In the genomic region with DNA sequence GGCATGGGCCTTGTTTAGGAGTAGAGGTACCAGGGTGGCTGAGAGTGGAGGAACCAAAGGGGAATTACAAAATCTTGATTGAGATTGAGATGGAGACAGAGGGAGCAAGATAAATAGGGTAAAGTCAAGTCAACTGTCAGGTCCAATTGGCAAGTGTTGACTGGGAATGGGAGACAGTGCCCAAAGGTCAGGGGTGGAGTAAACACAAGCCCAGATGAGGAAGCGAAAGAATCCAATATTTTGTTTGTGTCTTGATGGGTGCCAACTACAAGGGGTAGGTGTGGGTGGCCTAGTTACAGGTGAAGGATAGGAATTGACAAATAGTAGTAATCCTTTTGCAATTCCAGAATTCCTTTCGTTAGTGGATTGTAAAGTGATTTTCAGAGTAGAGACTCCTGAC, we compare ENCODE assay signal across 26 cellular contexts.
DNase-seq lines count a peak whose midpoint lies in the region; ATAC-seq, FAIRE-seq and TF ChIP-seq lines count a peak whose summit lies in the region.
"Had no signal": no experiment of that assay in that cellular context is flagged by ENCODE, and none has a peak within 500 bp of the region (broad histone marks: within the 10 kb centered on the region; RNA-seq: fewer than 3 reads in every experiment).

No MANE protein-coding gene starts in this region.

- H3K27me3 ChIP-seq in HepG2 (ENCODE audit: control insufficient read depth in 1 of 2, insufficient read depth in 2 of 2, low read length in 2 of 2) (no peaks in the 10 kb centered on the region), right lobe of liver (no peaks in the 10 kb centered on the region), small intestine (ENCODE audit: control insufficient read depth in 2 of 2, insufficient read depth in 2 of 2, low read length in 2 of 2) (no peaks in the 10 kb centered on the region)
- H3K27me3 ChIP-seq in CD8-positive, alpha-beta T cell (ENCODE audit: insufficient read depth, low read length): no peaks in the 10 kb centered on the region
- H3K27me3 ChIP-seq: BLaER1 treated with 17β-estradiol and CSF1 and Interleukin-3, amounts not matched to agents 10 nM and 100 nM had no signal

- intact Hi-C loops in left colon (cut with DNase I, micrococcal nuclease) (no loop called here), HepG2 (cut with micrococcal nuclease; ENCODE audit: unreplicated experiment) (loop anchor here (5.0 kb wide), 1 partner anchor 34 kb away; no protein-coding TSS in a partner anchor), right lobe of liver (cut with DNase I) (no loop called here)
- intact Hi-C loops in CD8-positive, alpha-beta T cell (cut with DNase I, micrococcal nuclease): no loop called here

- H4K20me1 ChIP-seq in HepG2 (ENCODE audit: insufficient read depth, low read length): no peaks in the 10 kb centered on the region
- H4K20me1 ChIP-seq: BLaER1 treated with 17β-estradiol and CSF1 and Interleukin-3, amounts not matched to agents 10 nM and 100 nM had no signal

- TF ChIP-seq POLR2A in HepG2 (IDR thresholded peaks at IDR 0.05; ENCODE audit: insufficient read depth in 1 of 2, low read depth in 2 of 2, low read length in 2 of 2) (no peak), right lobe of liver (IDR thresholded peaks at IDR 0.05) (no peak)

- H3K9me3 Mint-ChIP-seq in CD8-positive, alpha-beta T cell: no peaks in the 10 kb centered on the region
- H3K9me3 Mint-ChIP-seq: CD4-positive, alpha-beta T cell; CD8-positive, alpha-beta memory T cell had no signal

- H3K4me3 Mint-ChIP-seq in CD8-positive, alpha-beta T cell: no peak overlapping the region
- H3K4me3 Mint-ChIP-seq: B cell; CD4-positive, alpha-beta T cell; CD8-positive, alpha-beta memory T cell had no signal

- POLR2A ChIA-PET in HepG2 (lab: Yijun Ruan, JAX): no interaction called here
- POLR2A ChIA-PET in CD8-positive, alpha-beta T cell (lab: Charles Lee): no interaction called here

- H3K4me1 ChIP-seq in HepG2 (ENCODE audit: insufficient read depth, low read length) (peaks cover 47% of the 10 kb centered on the region), right lobe of liver (peaks cover 0 to 28% (median 15%) of the 10 kb centered on the region in 4 donors), small intestine (ENCODE audit: control insufficient read depth in 2 of 2, insufficient read depth in 1 of 2, low read depth in 1 of 2, low read length in 1 of 2) (peaks cover 0 to 1% of the 10 kb centered on the region in 2 donors)
- no peaks in the 10 kb centered on the region for H3K4me1 ChIP-seq in CD8-positive, alpha-beta T cell (ENCODE audit: insufficient read depth, low read length)
- H3K4me1 ChIP-seq: A549 had no signal

- H3K4me3 ChIP-seq in HepG2 (replicated peaks in 1 of 3; ENCODE audit: insufficient read depth in 1 of 3, low read depth in 2 of 3, low read length in 3 of 3) (no peak overlapping the region), right lobe of liver (no peak overlapping the region), small intestine (ENCODE audit: low read depth in 1 of 2, low read length in 2 of 2) (no peak overlapping the region)
- H3K4me3 ChIP-seq in CD8-positive, alpha-beta T cell (ENCODE audit: low read depth, low read length): no peak overlapping the region
- H3K4me3 ChIP-seq: A549; BLaER1 treated with 17β-estradiol and CSF1 and Interleukin-3, amounts not matched to agents 10 nM and 100 nM; GM12878 had no signal

- TF ChIP-seq EP300 in HepG2 (IDR thresholded peaks at IDR 0.05; ENCODE audit: low read depth in 2 of 2, low read length in 2 of 2) (0 out of 4 replicates have a peak, but pooled peaks of 1 of the 2 experiments have one; percentile 23), HepG2 (CRISPR knock-in tag; IDR thresholded peaks at IDR 0.05; ENCODE audit: borderline replicate concordance) (no peak)

- WGBS in HepG2 (ENCODE audit: low lambda C conversion rate): 61% methylated on average over 2 of the region's 2 CpGs
- 27% methylated on average over 2 of the region's 2 CpGs for WGBS in right lobe of liver (ENCODE audit: insufficient coverage, low coverage, low lambda C conversion rate, missing lambda C conversion rate)
- WGBS in small intestine, 3 donors: 58 to 71% (median 67%) methylated on average over 2 of the region's 2 CpGs

- H2AFZ ChIP-seq in HepG2 (ENCODE audit: low read length): no peak overlapping the region

- no peaks in the 10 kb centered on the region for H3K4me1 Mint-ChIP-seq in CD8-positive, alpha-beta T cell (ENCODE audit: low read depth)
- H3K4me1 Mint-ChIP-seq: B cell; CD8-positive, alpha-beta memory T cell had no signal

- no peaks in the 10 kb centered on the region for H3K36me3 Mint-ChIP-seq in CD8-positive, alpha-beta T cell
- H3K36me3 Mint-ChIP-seq: CD8-positive, alpha-beta memory T cell had no signal

- CTCF ChIA-PET in HepG2 (lab: Yijun Ruan, JAX; ENCODE audit: low intra/inter-chr PET ratio, low total read pairs): no interaction called here
- CTCF ChIA-PET in CD8-positive, alpha-beta T cell (lab: Charles Lee): no interaction called here

- H3K9me3 ChIP-seq in HepG2 (ENCODE audit: low read length) (no peaks in the 10 kb centered on the region), right lobe of liver (no peaks in the 10 kb centered on the region), small intestine (ENCODE audit: control insufficient read depth, low read depth) (no peaks in the 10 kb centered on the region)
- H3K9me3 ChIP-seq in CD8-positive, alpha-beta T cell (ENCODE audit: low read length): no peaks in the 10 kb centered on the region
- H3K9me3 ChIP-seq: A549; BLaER1 treated with 17β-estradiol and CSF1 and Interleukin-3, amounts not matched to agents 10 nM and 100 nM had no signal

- H3K79me2 ChIP-seq in HepG2 (ENCODE audit: insufficient read depth, low read length): no peaks in the 10 kb centered on the region

- peaks cover 23% of the 10 kb centered on the region for H3K27me3 Mint-ChIP-seq in CD8-positive, alpha-beta T cell (ENCODE audit: low read depth)

- FAIRE-seq in HepG2 (lab: Jason Lieb, UNC) (no peak), small intestine (lab: Jason Lieb, UNC) (no peak)
- FAIRE-seq: A549, GM12878, GM12892, GM18507 had no signal

- H3K36me3 ChIP-seq in HepG2 (replicated peaks in 1 of 2; ENCODE audit: control insufficient read depth in 1 of 2, insufficient read depth in 2 of 2, low read length in 2 of 2): peaks cover 0 to 1% of the 10 kb centered on the region in 2 experiments; a peak in 1 of 5 replicates
- H3K36me3 ChIP-seq in right lobe of liver: no peaks in the 10 kb centered on the region
- H3K36me3 ChIP-seq in small intestine (ENCODE audit: control insufficient read depth in 2 of 2, insufficient read depth in 2 of 2, low read length in 2 of 2): no peaks in the 10 kb centered on the region
- H3K36me3 ChIP-seq in CD8-positive, alpha-beta T cell (ENCODE audit: insufficient read depth, low read length): no peaks in the 10 kb centered on the region
- H3K36me3 ChIP-seq: BLaER1 treated with 17β-estradiol and CSF1 and Interleukin-3, amounts not matched to agents 10 nM and 100 nM had no signal

- in situ Hi-C loops in HepG2 (cut with HindIII; ENCODE audit: extremely low pct_ligation_motif_present, low pct_unique_long_range_greater_than_20kb): no loop called here

- H3K9ac ChIP-seq in HepG2 (ENCODE audit: insufficient read depth, low read depth, low read length): no peak overlapping the region
- H3K9ac ChIP-seq: BLaER1 treated with 17β-estradiol and CSF1 and Interleukin-3, amounts not matched to agents 10 nM and 100 nM had no signal

- TF ChIP-seq CTCF in HepG2 (CRISPR knock-in tag; IDR thresholded peaks at IDR 0.05) (no peak), right lobe of liver (IDR thresholded peaks at IDR 0.05) (no peak)
- no peak for TF ChIP-seq CTCF in CD8-positive, alpha-beta T cell (IDR thresholded peaks at IDR 0.05)

- H3K27ac ChIP-seq in HepG2 (ENCODE audit: extremely low read length, insufficient read depth, low read length): no peak overlapping the region
- no peak overlapping the region for H3K27ac ChIP-seq in right lobe of liver
- H3K27ac ChIP-seq in small intestine (ENCODE audit: low read depth in 1 of 2, low read length in 1 of 2): no peak overlapping the region
- H3K27ac ChIP-seq in CD8-positive, alpha-beta T cell (ENCODE audit: low read depth, low read length): no peak overlapping the region
- H3K27ac ChIP-seq: 22Rv1; A549; BLaER1 treated with 17β-estradiol and CSF1 and Interleukin-3, amounts not matched to agents 10 nM and 100 nM; C4-2B had no signal

- DNase-seq in left colon: no peak
- DNase-seq in HepG2 (ENCODE audit: low spot score): peak; percentile 10
- DNase-seq in right lobe of liver: peak; percentile 32 to 85 (median 67)
- DNase-seq in small intestine: peak; percentile 19
- no peak for DNase-seq in SIG-M5 treated with dmso at 0.1 percent for 504 hours (lab: John Stamatoyannopoulos, UW; ENCODE audit: unreplicated experiment)
- no peak for DNase-seq in NCI-H1694 (lab: John Stamatoyannopoulos, UW)
- no peak for DNase-seq in CD8-positive, alpha-beta T cell
- DNase-seq: AML-193; CD4-positive, alpha-beta T cell; CD8-positive, alpha-beta memory T cell; COR-L47; DMS 273 treated with DMSO at 0.1 percent for 48 hours; DMS153; DMS53; DMS79; DND-41; EL; GDM1 had no signal

- ATAC-seq in left colon (peak; percentile 56), HepG2 (peak; percentile 46), right lobe of liver (peak; percentile 93 to 97 (median 96))
- no peak for ATAC-seq in CD8-positive, alpha-beta T cell
- ATAC-seq: A549, GM12878 had no signal

- no peak overlapping the region for H3K4me2 ChIP-seq in HepG2 (ENCODE audit: low read depth, low read length)
- H3K4me2 ChIP-seq: A549; BLaER1 treated with 17β-estradiol and CSF1 and Interleukin-3, amounts not matched to agents 10 nM and 100 nM had no signal

- no peak overlapping the region for H3K27ac Mint-ChIP-seq in CD8-positive, alpha-beta T cell
- H3K27ac Mint-ChIP-seq: B cell; CD4-positive, alpha-beta T cell; CD8-positive, alpha-beta memory T cell had no signal

- no peak for TF ChIP-seq RAD21 in HepG2 (CRISPR knock-in tag; IDR thresholded peaks at IDR 0.05)

- no TSS peak for BruUV-seq in HepG2 (replicated peaks; lab: Mats Ljungman, UMichigan)

TF ChIP-seq in HepG2, 621 proteins besides CTCF, POLR2A, EP300 and RAD21 (continues in another document):
- TF ChIP-seq ZNF563 (CRISPR knock-in tag; IDR thresholded peaks at IDR 0.05): no peak
- TF ChIP-seq NCOA2 (CRISPR knock-in tag; IDR thresholded peaks at IDR 0.05): no peak

Comparison
In these comparisons a context has a peak if more than half of its experiments do, and no peak if none do; other contexts are left out.
1. DNase-seq: peak in HepG2 (single experiment), right lobe of liver (3 of 3) and small intestine (single experiment); none in left colon (0 of 2), SIG-M5 treated with dmso at 0.1 percent for 504 hours (single experiment), NCI-H1694 (single experiment) and CD8-positive, alpha-beta T cell (0 of 7).